In genomic region chr10:79132681-79133381, GRCh38 we compare ENCODE assay signal across 1 cellular context.
TF ChIP-seq lines count a peak whose summit lies in the region.

No MANE protein-coding gene starts in this region.

TF ChIP-seq in GM23338, 12 proteins besides CTCF, POLR2A, EP300 and RAD21 (continued from another document):
- TF ChIP-seq ZNF462 (CRISPR knock-in tag; IDR thresholded peaks at IDR 0.05): no peak
TF ChIP-seq in GM23338: peak in this region for 0.
